In the genomic region with DNA sequence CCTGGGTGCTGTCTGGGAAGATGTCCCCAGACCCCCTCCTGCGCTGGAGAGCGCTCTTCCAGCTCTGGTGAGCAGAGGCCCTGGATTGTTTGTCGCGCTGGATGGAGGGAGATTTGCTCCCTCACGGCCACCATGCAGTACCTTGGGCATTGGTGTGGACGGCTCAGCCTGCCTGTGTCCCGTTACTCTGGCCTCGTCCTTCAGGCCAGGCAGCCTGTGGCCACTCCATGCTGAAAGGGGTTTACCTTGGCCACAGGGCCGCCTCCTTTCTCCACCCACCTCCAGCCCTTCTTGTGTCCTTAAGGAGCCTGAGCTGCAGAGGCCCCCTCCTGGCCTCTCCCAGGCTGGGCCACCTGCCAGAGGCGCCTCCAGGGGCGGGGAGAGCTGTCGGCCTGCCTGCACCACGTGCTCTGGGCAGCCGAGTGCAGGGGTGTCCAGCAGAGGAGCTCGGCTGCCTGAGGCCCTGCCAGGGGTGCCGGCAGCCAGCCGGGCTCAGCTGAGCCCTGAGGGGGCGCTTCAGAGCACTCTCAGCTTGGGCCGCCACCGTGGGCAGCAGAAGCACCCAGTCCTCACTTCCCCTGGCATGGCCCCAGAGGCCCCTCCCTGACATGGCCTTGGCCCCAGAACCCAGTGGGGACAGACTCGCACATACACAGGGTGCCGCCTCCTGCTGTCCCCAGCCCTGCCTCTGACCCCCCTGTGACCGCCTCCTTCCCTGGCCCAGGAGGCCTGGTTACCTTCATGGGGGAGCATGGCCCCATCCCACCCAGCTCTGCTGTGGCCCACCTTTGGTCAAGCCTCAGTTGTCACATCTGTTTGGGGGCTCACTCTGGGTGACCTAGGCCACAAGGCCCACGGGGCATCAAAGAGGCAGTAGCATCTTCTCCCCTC, we compare ENCODE assay signal across 8 cellular contexts. TPM values are rescaled to one million over a fixed set of nuclear protein-coding genes. Genes with fewer than 3 reads are reported as not detected.
A peak's percentile ranks its signal among the peaks of the same experiment; 100 is the strongest.
DNase-seq lines count a peak whose midpoint lies in the region; ATAC-seq and TF ChIP-seq lines count a peak whose summit lies in the region.

No MANE protein-coding gene starts in this region.

- CTCF ChIA-PET in WTC11 (lab: Charles Lee) = interaction anchor here (0.6 to 3.9 kb wide), 18 partner anchors 8 to 544 kb away, joined by 3 to 30 read pairs (median 4); a partner anchor contains a TSS

- TF ChIP-seq CTCF in AG09309 (IDR thresholded peaks at IDR 0.05; ENCODE audit: control insufficient read depth, insufficient read depth, low read depth, low read length, missing control alignments) = peak; percentile 40
- no peak for TF ChIP-seq CTCF in WTC11 (IDR thresholded peaks at IDR 0.05)

- peaks cover 8% of the 10 kb centered on the region; the same call in 1 of the 2 replicates for H3K4me1 Mint-ChIP-seq in WTC11

- DNase-seq in AG09309 (ENCODE audit: low read depth) (peak; percentile 55), H7 (peak; percentile 59), WTC11 (ENCODE audit: low spot score) (no peak), Right ventricle myocardium superior (peak; percentile 89), renal cortical epithelial cell (ENCODE audit: low read depth) (peak; percentile 74)

- intact Hi-C loops in Right ventricle myocardium superior (cut with DNase I) = loop anchor here (2.0 kb wide), 1 partner anchor 544 kb away; no protein-coding TSS in a partner anchor

- no peaks in the 10 kb centered on the region for H3K9me3 Mint-ChIP-seq in WTC11

- H3K36me3 Mint-ChIP-seq in WTC11 = peaks cover 26% of the 10 kb centered on the region

- peaks cover 19% of the 10 kb centered on the region for H3K36me3 ChIP-seq in H7 (replicated peaks; ENCODE audit: control insufficient read depth, insufficient read depth, low read length)

- H3K27ac Mint-ChIP-seq in WTC11 = peak overlapping the region; percentile 84; the same call in 1 of the 2 replicates

- ATAC-seq in WTC11 = no peak
- ATAC-seq in Right ventricle myocardium superior (ENCODE audit: poor library complexity) = peak; percentile 76
- ATAC-seq in HG03520 (IDR thresholded peaks at IDR 0.05; ENCODE audit: unreplicated experiment) = no peak
- ATAC-seq in HG03565 (IDR thresholded peaks at IDR 0.05; ENCODE audit: unreplicated experiment) = no peak
- ATAC-seq in GM19023 (IDR thresholded peaks at IDR 0.05; ENCODE audit: unreplicated experiment) = no peak

- H3K27me3 Mint-ChIP-seq in WTC11 (ENCODE audit: low read depth) = no peaks in the 10 kb centered on the region

- H3K4me3 ChIP-seq in AG09309 (ENCODE audit: control insufficient read depth, low read depth, low read length) = peak overlapping the region; percentile 73
- H3K4me3 ChIP-seq in H7 (ENCODE audit: insufficient read depth, low read depth, low read length) = no peak overlapping the region

- POLR2A ChIA-PET in WTC11 (lab: Charles Lee) = interaction anchor here (1.8 to 2.1 kb wide), 2 partner anchors 11 to 26 kb away, joined by 4 to 9 read pairs; no protein-coding TSS in a partner anchor

- H3K4me3 Mint-ChIP-seq in WTC11 = peak overlapping the region; percentile 50; the same call in 1 of the 2 replicates

- peaks cover 4% of the 10 kb centered on the region for H3K27me3 ChIP-seq in H7 (ENCODE audit: control insufficient read depth, insufficient read depth, low read length)

TF ChIP-seq in WTC11, 78 proteins besides CTCF, POLR2A, EP300 and RAD21:
- TF ChIP-seq, protein P1, sequence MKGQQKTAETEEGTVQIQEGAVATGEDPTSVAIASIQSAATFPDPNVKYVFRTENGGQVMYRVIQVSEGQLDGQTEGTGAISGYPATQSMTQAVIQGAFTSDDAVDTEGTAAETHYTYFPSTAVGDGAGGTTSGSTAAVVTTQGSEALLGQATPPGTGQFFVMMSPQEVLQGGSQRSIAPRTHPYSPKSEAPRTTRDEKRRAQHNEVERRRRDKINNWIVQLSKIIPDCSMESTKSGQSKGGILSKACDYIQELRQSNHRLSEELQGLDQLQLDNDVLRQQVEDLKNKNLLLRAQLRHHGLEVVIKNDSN (CRISPR knock-in tag; IDR thresholded peaks at IDR 0.05) = no peak
- TF ChIP-seq, protein P2, sequence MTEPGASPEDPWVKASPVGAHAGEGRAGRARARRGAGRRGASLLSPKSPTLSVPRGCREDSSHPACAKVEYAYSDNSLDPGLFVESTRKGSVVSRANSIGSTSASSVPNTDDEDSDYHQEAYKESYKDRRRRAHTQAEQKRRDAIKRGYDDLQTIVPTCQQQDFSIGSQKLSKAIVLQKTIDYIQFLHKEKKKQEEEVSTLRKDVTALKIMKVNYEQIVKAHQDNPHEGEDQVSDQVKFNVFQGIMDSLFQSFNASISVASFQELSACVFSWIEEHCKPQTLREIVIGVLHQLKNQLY (CRISPR knock-in tag; IDR thresholded peaks at IDR 0.05) = no peak
- TF ChIP-seq, protein P3, sequence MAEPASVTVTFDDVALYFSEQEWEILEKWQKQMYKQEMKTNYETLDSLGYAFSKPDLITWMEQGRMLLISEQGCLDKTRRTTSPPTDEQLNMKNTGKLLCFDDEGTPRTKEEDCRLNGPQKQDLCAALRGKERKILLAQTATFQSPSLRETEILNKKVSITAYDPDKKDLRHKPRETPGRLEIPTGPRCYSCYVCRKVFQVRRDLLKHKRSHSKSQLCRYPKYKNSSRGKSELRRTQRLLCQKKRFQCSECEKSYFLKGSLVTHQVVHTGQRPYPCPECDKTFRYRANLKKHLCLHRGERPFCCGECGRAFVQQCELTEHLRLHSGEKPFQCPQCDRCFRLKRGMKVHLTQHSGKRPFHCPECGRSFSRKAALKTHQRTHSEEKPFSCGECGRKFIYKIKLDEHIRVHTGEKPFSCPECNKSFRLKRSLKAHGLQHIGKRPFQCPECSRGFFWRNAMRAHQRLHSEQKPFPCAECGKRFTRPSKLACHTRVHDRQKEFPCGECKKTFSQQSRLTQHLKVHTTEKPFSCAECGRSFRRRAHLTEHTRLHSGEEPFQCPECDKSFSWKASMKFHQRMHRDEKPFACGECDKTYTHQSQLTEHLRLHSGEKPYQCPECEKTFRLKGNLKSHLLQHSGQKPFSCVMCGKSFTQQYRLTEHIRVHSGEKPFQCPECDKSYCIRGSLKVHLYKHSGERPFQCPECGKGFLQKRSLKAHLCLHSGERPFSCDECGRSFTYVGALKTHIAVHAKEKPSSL (CRISPR knock-in tag; conservative IDR thresholded peaks at IDR 0.05) = no peak

RNA-seq across cellular contexts. Expression of a gene that starts 3.4 kb away (rescaled TPM):
- total RNA-seq in H7 (2014; rRNA removed; shearing (Covaris generic)) = 220 and 292 TPM in 2 replicates
- total RNA-seq in WTC11 (2021) = 212 to 224 TPM (median 224 TPM) in 3 replicates
- 136 TPM for total RNA-seq in Right ventricle myocardium superior
- 225 and 668 TPM in 2 replicates for total RNA-seq in renal cortical epithelial cell

RNA-seq across cellular contexts. Expression of a gene that starts 30.8 kb away (rescaled TPM):
- 12.3 and 13.9 TPM in 2 replicates for total RNA-seq in H7 (2014; rRNA removed; shearing (Covaris generic))
- 20.5 to 27.5 TPM (median 20.6 TPM) in 3 replicates for total RNA-seq in WTC11 (2021)
- 7.3 TPM for total RNA-seq in Right ventricle myocardium superior
- total RNA-seq in renal cortical epithelial cell = 11.5 and 17.1 TPM in 2 replicates

RNA-seq across cellular contexts. Expression of a gene that starts 59.5 kb away (rescaled TPM):
- total RNA-seq in H7 (2014; rRNA removed; shearing (Covaris generic)) = 36.7 and 42.8 TPM in 2 replicates
- 17.6 to 19.3 TPM (median 18.6 TPM) in 3 replicates for total RNA-seq in WTC11 (2021)
- total RNA-seq in Right ventricle myocardium superior = not detected
- not detected in 2 replicates for total RNA-seq in renal cortical epithelial cell

Comparison
In these comparisons a context has a peak if more than half of its experiments do, and no peak if none do; other contexts are left out.
1. RNA of a gene that starts 59.5 kb away (total RNA-seq): 36.7 to 42.8 TPM in H7 and 17.6 to 19.3 TPM in WTC11; not detected in Right ventricle myocardium superior (single experiment) and not detected in renal cortical epithelial cell; every median in the first group is over 10 times any median in the second.